Comparison of ENCODE assay signal across 8 cellular contexts in the genomic region with DNA sequence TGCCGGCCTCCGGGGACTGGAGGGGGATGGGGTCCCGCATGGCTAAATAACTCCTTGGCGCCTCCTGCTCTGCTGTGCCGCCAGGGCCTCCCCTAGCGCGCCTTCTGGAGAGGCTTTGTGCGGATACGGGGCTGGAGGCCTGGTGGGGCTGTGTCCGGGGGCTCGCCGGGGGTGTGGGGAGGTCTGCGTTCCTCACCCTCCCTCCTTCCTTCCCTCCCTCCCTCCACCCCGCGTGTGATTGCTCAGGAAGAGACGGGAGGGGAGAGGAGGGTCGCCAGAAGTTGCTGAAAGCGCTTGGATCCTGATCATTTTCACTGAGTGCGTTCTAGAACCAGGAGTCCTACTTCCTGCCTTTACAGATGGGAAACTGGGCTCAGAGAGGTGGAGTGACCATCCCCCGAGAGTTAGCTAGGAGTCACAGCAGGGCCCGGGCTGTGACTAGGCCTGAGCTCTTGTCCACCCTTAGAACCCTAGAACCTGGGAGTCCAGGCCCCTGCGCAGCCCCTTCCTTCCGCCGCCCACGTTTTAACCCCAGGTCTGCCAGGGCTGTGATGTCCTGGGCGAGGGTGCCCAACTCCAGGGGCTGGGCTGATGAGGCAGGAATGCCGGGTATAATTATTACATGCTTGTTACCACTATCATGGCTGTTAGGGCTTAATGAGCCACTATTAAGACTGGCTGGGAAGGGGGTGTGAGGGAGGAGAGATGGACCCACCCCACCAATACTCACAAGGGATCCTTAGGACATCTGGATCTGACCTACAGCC. TPM values are rescaled to one million over a fixed set of nuclear protein-coding genes. Genes with fewer than 3 reads are reported as not detected.
DNase-seq lines count a peak whose midpoint lies in the region; ATAC-seq, FAIRE-seq and TF ChIP-seq lines count a peak whose summit lies in the region.

No MANE protein-coding gene starts in this region.

- peak overlapping the region; percentile 99 for H3K27ac ChIP-seq in KMS-11
- H3K27ac ChIP-seq in prostate gland, result peak overlapping the region; percentile 100

- no peaks in the 10 kb centered on the region for H3K9me3 ChIP-seq in prostate gland

- H3K36me3 ChIP-seq in KMS-11 (ENCODE audit: insufficient read depth) (no peaks in the 10 kb centered on the region), prostate gland (no peaks in the 10 kb centered on the region)

- no peak for TF ChIP-seq POLR2A in prostate gland (IDR thresholded peaks at IDR 0.05)

- H3K4me3 ChIP-seq in KMS-11 (IDR thresholded peaks at IDR 0.05; ENCODE audit: insufficient read depth, low read depth, low read length) (no peak overlapping the region), prostate gland (peak overlapping the region; percentile 47 to 49)

- peak; percentile 61 for DNase-seq in NCI-H748 treated with DMSO at 0.1 percent for 48 hours (lab: John Stamatoyannopoulos, UW)
- no peak for DNase-seq in NCI-H748 (lab: John Stamatoyannopoulos, UW; ENCODE audit: unreplicated experiment)
- peak; percentile 68 to 69 for DNase-seq in activated T-cell treated with anti-CD3 and anti-CD28 coated beads, Interleukin-2, amount 50 U/mL, for 48 hours
- DNase-seq in glutamatergic neuron, result no peak
- peak; percentile 37 for DNase-seq in prostate gland (ENCODE audit: low spot score)
- DNase-seq in urothelium cell line (ENCODE audit: low spot score), result no peak

- H4K20me1 ChIP-seq in KMS-11 (ENCODE audit: insufficient read depth), result peaks cover 6% of the 10 kb centered on the region; the same call in 1 of the 2 replicates

- WGBS in prostate gland, result 3% methylated on average over 27 of the region's 27 CpGs

- peak overlapping the region; percentile 36; the same call in 1 of the 2 replicates for H2AFZ ChIP-seq in KMS-11 (ENCODE audit: low read depth)

- peaks cover 20% of the 10 kb centered on the region for H3K79me2 ChIP-seq in KMS-11 (ENCODE audit: insufficient read depth, low read depth)

- peak overlapping the region; percentile 99 for H3K27ac Mint-ChIP-seq in glutamatergic neuron (ENCODE audit: unreplicated experiment)

- H3K27me3 Mint-ChIP-seq in glutamatergic neuron (ENCODE audit: unreplicated experiment), result peaks cover 24% of the 10 kb centered on the region

- H3K9ac ChIP-seq in KMS-11, result peak overlapping the region; percentile 98

- no peak for ATAC-seq in HG02798 (IDR thresholded peaks at IDR 0.05; ENCODE audit: poor library complexity, unreplicated experiment)

- TF ChIP-seq CTCF in KMS-11 (conservative IDR thresholded peaks at IDR 0.05; ENCODE audit: low read depth, low read length) (no peak), glutamatergic neuron (IDR thresholded peaks at IDR 0.05; ENCODE audit: partially characterized antibody, unreplicated experiment) (no peak), prostate gland (IDR thresholded peaks at IDR 0.05) (peak in 1 of 4 experiments; percentile 35)

- peak overlapping the region; percentile 80 for H3K4me2 ChIP-seq in KMS-11

- no peaks in the 10 kb centered on the region for H3K27me3 ChIP-seq in KMS-11 (ENCODE audit: insufficient read depth, low read depth)
- H3K27me3 ChIP-seq in prostate gland (replicated peaks; ENCODE audit: insufficient read depth), result no peaks in the 10 kb centered on the region

- intact Hi-C loops in prostate gland (cut with DNase I), result no loop called here

- H3K36me3 Mint-ChIP-seq in glutamatergic neuron (ENCODE audit: unreplicated experiment), result peaks cover 8% of the 10 kb centered on the region

- peaks cover 16% of the 10 kb centered on the region for H3K4me1 Mint-ChIP-seq in glutamatergic neuron (ENCODE audit: low read depth, unreplicated experiment)

- peaks cover 26% of the 10 kb centered on the region for H3K9me3 Mint-ChIP-seq in glutamatergic neuron (ENCODE audit: unreplicated experiment)

- no peak for FAIRE-seq in urothelium cell line (lab: Jason Lieb, UNC)

- peaks cover 23% of the 10 kb centered on the region for H3K4me1 ChIP-seq in KMS-11 (ENCODE audit: low read depth, poor library complexity, severe bottlenecking)
- peaks cover 12% of the 10 kb centered on the region for H3K4me1 ChIP-seq in prostate gland (replicated peaks)

- peak overlapping the region; percentile 84 for H3K4me3 Mint-ChIP-seq in glutamatergic neuron (ENCODE audit: unreplicated experiment)

RNA-seq across cellular contexts. Expression of a gene that starts 0.8 kb away (rescaled TPM):
- total RNA-seq in glutamatergic neuron (ENCODE audit: unreplicated experiment) (341 TPM), prostate gland (100 to 1,000 TPM; 521 to 844 TPM)

RNA-seq across cellular contexts. Expression of a gene that starts 8.0 kb away (rescaled TPM):
- total RNA-seq in glutamatergic neuron (ENCODE audit: unreplicated experiment) (23.6 TPM), prostate gland (10 to 100 TPM in 1 of 2 donors, 1 to 10 TPM in 1; 4.1 to 19.5 TPM)

RNA-seq across cellular contexts. Expression of a gene that starts 40.7 kb away (rescaled TPM):
- 137 TPM for total RNA-seq in glutamatergic neuron (ENCODE audit: unreplicated experiment)
- 100 to 1,000 TPM; 157 to 215 TPM for total RNA-seq in prostate gland

RNA-seq across cellular contexts. Expression of a gene that starts 56.0 kb away (rescaled TPM):
- total RNA-seq in glutamatergic neuron (ENCODE audit: unreplicated experiment), result 69.8 TPM
- 1 to 10 TPM in 1 of 2 donors, under 1 TPM in 1; 0.27 to 1.6 TPM for total RNA-seq in prostate gland

RNA-seq across cellular contexts. Expression of a gene that starts 58.2 kb away (rescaled TPM):
- 25.6 TPM for total RNA-seq in glutamatergic neuron (ENCODE audit: unreplicated experiment)
- 10 to 100 TPM; 18.0 to 37.3 TPM for total RNA-seq in prostate gland

Comparison
In these comparisons a context has a peak if more than half of its experiments do, and no peak if none do; other contexts are left out.
1. DNase-seq: peak in NCI-H748 treated with DMSO at 0.1 percent for 48 hours (single experiment), activated T-cell treated with anti-CD3 and anti-CD28 coated beads, Interleukin-2, amount 50 U/mL, for 48 hours (2 of 2) and prostate gland (single experiment); none in NCI-H748 (single experiment), glutamatergic neuron (single experiment) and urothelium cell line (single experiment).